Comparison of ENCODE assay signal across 7 cellular contexts in genomic region chr3:59797533-59797932, GRCh38.
"Had no signal": no experiment of that assay in that cellular context is flagged by ENCODE, and none has a peak within 500 bp of the region (broad histone marks: within the 10 kb centered on the region; RNA-seq: fewer than 3 reads in every experiment).

No MANE protein-coding gene starts in this region.

- FAIRE-seq: GM12878, GM12891, GM12892, GM18507, GM19239 had no signal

- ATAC-seq: GM12878 had no signal

- DNase-seq: GDM1, GF-D8 had no signal

- H3K4me3 ChIP-seq: GM12878 had no signal
